Comparison of ENCODE assay signal across 8 cellular contexts in genomic region chr18:48475635-48476549, GRCh38.
DNase-seq lines count a peak whose midpoint lies in the region; ATAC-seq and TF ChIP-seq lines count a peak whose summit lies in the region.

No MANE protein-coding gene starts in this region.

- TF ChIP-seq CTCF in lung (IDR thresholded peaks at IDR 0.05; ENCODE audit: control extremely low read depth, extremely low read depth) (peak; percentile 76), upper lobe of left lung (IDR thresholded peaks at IDR 0.05) (peak; percentile 63 to 85 (median 82))

- 30 to 40% methylated on average over 8 of the region's 8 CpGs for WGBS in lung, 2 donors
- 32% methylated on average over 7 to 8 of the region's 8 CpGs for WGBS in upper lobe of left lung, 2 donors

- H3K27me3 ChIP-seq in lung (ENCODE audit: control insufficient read depth, insufficient read depth) (no peaks in the 10 kb centered on the region), upper lobe of left lung (no peaks in the 10 kb centered on the region)

- H3K36me3 ChIP-seq in lung (ENCODE audit: control insufficient read depth in 2 of 2, insufficient read depth in 2 of 2, low read length in 2 of 2), result no peaks in the 10 kb centered on the region
- H3K36me3 ChIP-seq in upper lobe of left lung, result no peaks in the 10 kb centered on the region

- no peak for TF ChIP-seq POLR2A in upper lobe of left lung (IDR thresholded peaks at IDR 0.05)

- no peaks in the 10 kb centered on the region for H3K36me3 Mint-ChIP-seq in effector memory CD8-positive, alpha-beta T cell (ENCODE audit: insufficient read depth)

- H3K27ac ChIP-seq in lung (ENCODE audit: low read depth in 1 of 2, low read length in 1 of 2), result no peak overlapping the region
- H3K27ac ChIP-seq in upper lobe of left lung, result no peak overlapping the region

- H3K4me3 ChIP-seq in lung (no peak overlapping the region), upper lobe of left lung (no peak overlapping the region)

- TF ChIP-seq EP300 in upper lobe of left lung (IDR thresholded peaks at IDR 0.05), result no peak

- H3K4me1 Mint-ChIP-seq in effector memory CD8-positive, alpha-beta T cell (ENCODE audit: low read depth in 2 of 2), result peaks cover 0 to 2% of the 10 kb centered on the region in 2 donors

- H3K27me3 Mint-ChIP-seq in effector memory CD8-positive, alpha-beta T cell, result peaks cover 43 to 59% of the 10 kb centered on the region in 2 donors

- H3K4me3 Mint-ChIP-seq in effector memory CD8-positive, alpha-beta T cell, result no peak overlapping the region

- peaks cover 0 to 1% of the 10 kb centered on the region in 2 donors for H3K4me1 ChIP-seq in lung (ENCODE audit: control insufficient read depth in 2 of 2, insufficient read depth in 2 of 2, low read length in 2 of 2)
- peaks cover 0 to 8% (median 3%) of the 10 kb centered on the region in 4 donors for H3K4me1 ChIP-seq in upper lobe of left lung

- H3K9me3 ChIP-seq in lung (ENCODE audit: control insufficient read depth in 2 of 2, insufficient read depth in 1 of 2, low read length in 1 of 2), result peaks cover 0 to 4% of the 10 kb centered on the region in 2 donors
- no peaks in the 10 kb centered on the region for H3K9me3 ChIP-seq in upper lobe of left lung

- peak; percentile 67 for DNase-seq in DMS 273 treated with DMSO at 0.1 percent for 48 hours (lab: John Stamatoyannopoulos, UW)
- peak; percentile 74 for DNase-seq in H4 (ENCODE audit: low spot score)
- DNase-seq in NCI-H1694 treated with DMSO at 0.1 percent for 48 hours (lab: John Stamatoyannopoulos, UW), result peak; percentile 64
- DNase-seq in SW480 (ENCODE audit: low spot score), result peak; percentile 61
- DNase-seq in effector memory CD8-positive, alpha-beta T cell, result peak in 1 of 3 experiments; percentile 12
- DNase-seq in lung (ENCODE audit: low spot score), result peak; percentile 50
- DNase-seq in upper lobe of left lung, result peak in 1 of 2 donors; percentile 45
- DNase-seq in GOT3 (lab: John Stamatoyannopoulos, UW), result no peak

- H3K27ac Mint-ChIP-seq in effector memory CD8-positive, alpha-beta T cell, result no peak overlapping the region

- H3K9me3 Mint-ChIP-seq in effector memory CD8-positive, alpha-beta T cell, result peaks cover 0 to 5% of the 10 kb centered on the region in 2 donors

- peak; percentile 27 for ATAC-seq in effector memory CD8-positive, alpha-beta T cell (replicated peaks)
- ATAC-seq in lung (ENCODE audit: insufficient read depth, low FRiP score), result peak; percentile 83
- peak; percentile 85 to 92 for ATAC-seq in upper lobe of left lung (ENCODE audit: low FRiP score in 2 of 2)

Comparison
In these comparisons a context has a peak if more than half of its experiments do, and no peak if none do; other contexts are left out.
1. ATAC-seq: peak in every context shown above with its lines; median percentile 88 in upper lobe of left lung; 83 in lung; 27 in effector memory CD8-positive, alpha-beta T cell.